In genomic region chr10:83214178-83214577, GRCh38 we compare ENCODE assay signal across 15 cellular contexts.
DNase-seq lines count a peak whose midpoint lies in the region; TF ChIP-seq lines count a peak whose summit lies in the region.
"Had no signal": no experiment of that assay in that cellular context is flagged by ENCODE, and none has a peak within 500 bp of the region (broad histone marks: within the 10 kb centered on the region; RNA-seq: fewer than 3 reads in every experiment).

No MANE protein-coding gene starts in this region.

- H3K4me3 Mint-ChIP-seq in brain, result peak overlapping the region in 1 of 5 experiments; percentile 14
- no peak overlapping the region for H3K4me3 Mint-ChIP-seq in activated T-cell treated with anti-CD3 and anti-CD28 coated beads, Interleukin-2, amount 50 U/mL, for 24 hours
- H3K4me3 Mint-ChIP-seq: B cell; CD4-positive, CD25-positive, alpha-beta regulatory T cell; T-cell had no signal

- no peaks in the 10 kb centered on the region for H3K9me3 Mint-ChIP-seq in brain
- H3K9me3 Mint-ChIP-seq in activated T-cell treated with anti-CD3 and anti-CD28 coated beads, Interleukin-2, amount 50 U/mL, for 24 hours, result peaks cover 6% of the 10 kb centered on the region

- DNase-seq in G401 (ENCODE audit: low spot score) (peak; percentile 8), NCI-H524 treated with DMSO at 0.1 percent for 48 hours (lab: John Stamatoyannopoulos, UW) (peak; percentile 71), retina (peak; percentile 4)
- no peak for DNase-seq in activated effector memory CD4-positive, alpha-beta T cell treated with Interleukin-2 at 50 U/mL for 16 hours
- DNase-seq in activated T-cell treated with anti-CD3 and anti-CD28 coated beads, Interleukin-2, amount 50 U/mL, for 24 hours, result no peak
- no peak for DNase-seq in stimulated activated CD4-positive, alpha-beta T cell treated with anti-CD3 and anti-CD28 coated beads, Interleukin-4, amount 100 ng/mL, for 4 hours
- DNase-seq: CD4-positive, CD25-positive, alpha-beta regulatory T cell; DMS79 treated with DMSO at 0.1 percent for 48 hours; NCI-H1092; NCI-H2107; NCI-H345; NCI-H774; T-cell had no signal

- in situ Hi-C loops in G401 (cut with HindIII; ENCODE audit: low sequenced_read_pairs), result no loop called here

- TF ChIP-seq CTCF in brain (conservative IDR thresholded peaks at IDR 0.05), result no peak

- no peaks in the 10 kb centered on the region for H3K36me3 Mint-ChIP-seq in brain
- H3K36me3 Mint-ChIP-seq in activated T-cell treated with anti-CD3 and anti-CD28 coated beads, Interleukin-2, amount 50 U/mL, for 24 hours (ENCODE audit: low read depth), result no peaks in the 10 kb centered on the region
- H3K36me3 Mint-ChIP-seq: CD4-positive, CD25-positive, alpha-beta regulatory T cell; T-cell had no signal

- peaks cover 22% of the 10 kb centered on the region for H3K4me1 Mint-ChIP-seq in brain
- H3K4me1 Mint-ChIP-seq in activated T-cell treated with anti-CD3 and anti-CD28 coated beads, Interleukin-2, amount 50 U/mL, for 24 hours (ENCODE audit: low read depth), result no peaks in the 10 kb centered on the region
- H3K4me1 Mint-ChIP-seq: B cell; CD4-positive, CD25-positive, alpha-beta regulatory T cell; T-cell had no signal

- H3K27ac Mint-ChIP-seq in brain, result peak overlapping the region in 3 of 5 experiments; percentile 17 to 83 (median 73)
- no peak overlapping the region for H3K27ac Mint-ChIP-seq in activated T-cell treated with anti-CD3 and anti-CD28 coated beads, Interleukin-2, amount 50 U/mL, for 24 hours
- H3K27ac Mint-ChIP-seq: B cell; CD4-positive, CD25-positive, alpha-beta regulatory T cell; T-cell had no signal

- peaks cover 3% of the 10 kb centered on the region for H3K27me3 Mint-ChIP-seq in brain
- H3K27me3 Mint-ChIP-seq in activated T-cell treated with anti-CD3 and anti-CD28 coated beads, Interleukin-2, amount 50 U/mL, for 24 hours, result no peaks in the 10 kb centered on the region
- H3K27me3 Mint-ChIP-seq: B cell; CD4-positive, CD25-positive, alpha-beta regulatory T cell; T-cell had no signal

Comparison
In these comparisons a context has a peak if more than half of its experiments do, and no peak if none do; other contexts are left out.
1. DNase-seq: peak in G401 (single experiment), NCI-H524 treated with DMSO at 0.1 percent for 48 hours (single experiment) and retina (single experiment); none in activated effector memory CD4-positive, alpha-beta T cell treated with Interleukin-2 at 50 U/mL for 16 hours (single experiment), activated T-cell treated with anti-CD3 and anti-CD28 coated beads, Interleukin-2, amount 50 U/mL, for 24 hours (single experiment) and stimulated activated CD4-positive, alpha-beta T cell treated with anti-CD3 and anti-CD28 coated beads, Interleukin-4, amount 100 ng/mL, for 4 hours (0 of 2).